In the genomic region with DNA sequence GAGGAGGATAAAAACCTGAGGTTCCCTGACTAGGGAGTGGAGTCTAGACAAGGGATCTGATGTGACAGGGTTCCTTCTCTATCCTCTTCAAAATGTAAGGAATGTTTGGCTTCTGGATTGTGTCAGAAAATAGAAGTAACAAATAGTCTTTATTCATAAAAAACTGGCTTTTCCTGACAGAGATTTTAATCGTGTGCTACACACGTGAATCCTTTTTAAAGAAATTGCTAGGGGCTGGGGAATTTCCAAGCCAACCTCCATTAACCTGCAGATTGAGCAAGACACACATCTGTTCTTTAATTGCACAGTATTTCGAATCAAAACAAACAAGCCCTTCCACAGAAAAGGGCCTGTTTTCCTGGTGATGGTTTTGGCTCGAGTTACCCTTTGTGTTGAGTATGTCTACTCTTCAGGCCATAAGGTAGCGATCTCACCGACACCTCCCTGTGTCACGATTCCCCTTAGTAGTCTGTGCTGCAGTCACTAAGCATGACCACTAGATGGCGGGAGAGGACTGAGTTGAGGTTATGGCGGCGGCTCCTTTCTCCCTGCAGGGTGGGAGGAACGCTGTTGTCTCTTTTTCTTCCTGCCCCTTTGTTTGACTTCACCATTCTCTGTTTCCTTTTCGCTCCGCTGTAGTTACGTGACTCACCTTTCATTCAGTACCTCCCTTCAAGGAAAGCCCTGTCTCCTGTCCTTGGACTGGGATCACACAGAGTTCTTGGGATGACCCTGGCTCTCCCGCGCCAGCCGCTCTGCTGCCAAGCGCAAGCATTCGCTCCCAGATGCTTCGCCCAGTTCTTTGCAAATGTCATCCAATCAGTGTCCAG, we compare ENCODE assay signal across 8 cellular contexts.
DNase-seq lines count a peak whose midpoint lies in the region; ATAC-seq, FAIRE-seq and TF ChIP-seq lines count a peak whose summit lies in the region.

No MANE protein-coding gene starts in this region.

- DNase-seq in NCI-H2029 treated with DMSO at 0.1 percent for 48 hours (lab: John Stamatoyannopoulos, UW) (peak; percentile 66), bronchial epithelial cell (ENCODE audit: low read depth) (peak; percentile 88), iris pigment epithelial cell (ENCODE audit: low read depth) (peak; percentile 70)
- DNase-seq in stimulated activated CD4-positive, alpha-beta T cell treated with anti-CD3 and anti-CD28 coated beads, Interleukin-12 subunit alpha, Interleukin-12 subunit beta, amount 100 ng/mL, for 48 hours (ENCODE audit: low read depth in 2 of 3, low spot score in 1 of 3), result peak; percentile 65 to 87 (median 70)

- H3K36me3 ChIP-seq in bronchial epithelial cell (ENCODE audit: control insufficient read depth, insufficient read depth, low read length), result no peaks in the 10 kb centered on the region

- H3K27ac ChIP-seq in 22Rv1 (no peak overlapping the region), VCaP (peak overlapping the region; percentile 53)

- ATAC-seq in GM18499 (IDR thresholded peaks at IDR 0.05; ENCODE audit: insufficient read depth, unreplicated experiment) (peak; percentile 77), HG02981 (IDR thresholded peaks at IDR 0.05; ENCODE audit: unreplicated experiment) (peak; percentile 94)

- peak overlapping the region; percentile 6 for H3K4me3 ChIP-seq in bronchial epithelial cell (ENCODE audit: low read depth, low read length)

- no peaks in the 10 kb centered on the region for H3K27me3 ChIP-seq in bronchial epithelial cell (ENCODE audit: control insufficient read depth, insufficient read depth, low read length)

- peak; percentile 99 for FAIRE-seq in bronchial epithelial cell (lab: Jason Lieb, UNC)

- peak; percentile 91 for TF ChIP-seq CTCF in 22Rv1 (IDR thresholded peaks at IDR 0.05)
- TF ChIP-seq CTCF in VCaP (conservative IDR thresholded peaks at IDR 0.05), result peak; percentile 97
- peak; percentile 99 for TF ChIP-seq CTCF in bronchial epithelial cell (IDR thresholded peaks at IDR 0.05; ENCODE audit: insufficient read depth, low read length, severe bottlenecking)
